ENCODE assay signal across 8 cellular contexts in the genomic region with DNA sequence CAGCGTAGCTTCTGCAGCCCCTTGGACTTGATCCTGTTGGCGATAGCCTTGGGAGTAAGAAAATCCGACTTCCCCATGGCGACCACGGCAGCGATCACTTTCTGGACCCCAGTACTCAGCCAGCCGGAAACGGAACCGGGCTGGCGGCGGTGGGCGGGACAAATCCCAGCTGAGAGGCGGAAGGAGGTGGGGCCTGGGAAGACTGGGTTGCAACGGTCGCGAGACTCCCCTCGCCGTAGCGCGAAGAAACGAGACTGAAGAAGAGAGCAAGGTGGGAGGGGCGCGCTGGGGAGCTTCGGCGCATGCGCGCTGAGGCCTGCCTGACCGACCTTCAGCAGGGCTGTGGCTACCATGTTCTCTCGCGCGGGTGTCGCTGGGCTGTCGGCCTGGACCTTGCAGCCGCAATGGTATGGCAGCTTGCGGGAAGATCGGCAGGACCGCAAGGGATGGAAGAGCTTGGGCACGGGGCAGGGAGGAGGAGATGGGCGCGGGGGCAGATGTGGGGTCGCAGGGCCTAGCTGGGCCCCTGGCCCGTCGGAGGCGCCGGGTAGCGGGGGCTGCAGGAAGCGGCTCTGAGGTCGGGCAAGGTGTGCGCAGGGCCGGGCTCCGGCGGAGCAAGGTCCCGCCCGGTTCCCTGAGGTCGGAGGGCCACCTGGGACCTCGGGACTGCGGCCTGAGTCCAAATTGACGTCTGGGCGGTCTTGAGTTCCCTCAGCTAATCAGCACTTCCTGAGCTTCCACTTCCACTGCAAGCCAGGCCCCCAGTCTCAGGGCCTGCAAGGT. TPM values are rescaled to one million over a fixed set of nuclear protein-coding genes. Genes with fewer than 3 reads are reported as not detected.
DNase-seq lines count a peak whose midpoint lies in the region; ATAC-seq and TF ChIP-seq lines count a peak whose summit lies in the region.

A gene (plus strand): TSS at position 321 of the 783 bp plus-strand sequence. CDS start 31 bp downstream, at position 352.
A gene with protein sequence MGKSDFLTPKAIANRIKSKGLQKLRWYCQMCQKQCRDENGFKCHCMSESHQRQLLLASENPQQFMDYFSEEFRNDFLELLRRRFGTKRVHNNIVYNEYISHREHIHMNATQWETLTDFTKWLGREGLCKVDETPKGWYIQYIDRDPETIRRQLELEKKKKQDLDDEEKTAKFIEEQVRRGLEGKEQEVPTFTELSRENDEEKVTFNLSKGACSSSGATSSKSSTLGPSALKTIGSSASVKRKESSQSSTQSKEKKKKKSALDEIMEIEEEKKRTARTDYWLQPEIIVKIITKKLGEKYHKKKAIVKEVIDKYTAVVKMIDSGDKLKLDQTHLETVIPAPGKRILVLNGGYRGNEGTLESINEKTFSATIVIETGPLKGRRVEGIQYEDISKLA (minus strand): TSS at position 137 of the 783 bp plus-strand sequence. CDS start 60 bp downstream, at position 77.

- peak within 1 kb of the TSS; percentile 77 for H3K27ac Mint-ChIP-seq in WTC11

- ATAC-seq in GM18909 (IDR thresholded peaks at IDR 0.05; ENCODE audit: poor library complexity, unreplicated experiment) (peak; percentile 97), HG03159 (IDR thresholded peaks at IDR 0.05; ENCODE audit: unreplicated experiment) (peak; percentile 93), WTC11 (peak; percentile 97)

- POLR2A ChIA-PET in WTC11 (lab: Charles Lee) = interaction anchor here (0.5 to 1.7 kb wide), 6 partner anchors 10 to 232 kb away, joined by 3 to 15 read pairs (median 3); a partner anchor contains a TSS

- no peaks in the 10 kb centered on the region for H3K9me3 Mint-ChIP-seq in WTC11

- TF ChIP-seq CTCF in WTC11 (IDR thresholded peaks at IDR 0.05) = no peak

- H3K4me1 Mint-ChIP-seq in WTC11 = peaks cover 22% of the 10 kb centered on the region

- H3K4me3 Mint-ChIP-seq in WTC11 = no peak within 1 kb of the TSS

- DNase-seq in AG08396 (ENCODE audit: low spot score) = peak; percentile 99
- peak; percentile 92 for DNase-seq in NCI-H2227 treated with DMSO at 0.1 percent for 48 hours (lab: John Stamatoyannopoulos, UW)
- peak; percentile 98 for DNase-seq in WTC11 (ENCODE audit: low spot score)
- peak; percentile 96 for DNase-seq in central memory CD4-positive, alpha-beta T cell
- DNase-seq in iris pigment epithelial cell (ENCODE audit: low read depth) = peak; percentile 95
- peak; percentile 96 for DNase-seq in stimulated activated CD4-positive, alpha-beta T cell treated with anti-CD3 and anti-CD28 coated beads, Interleukin-12 subunit alpha, Interleukin-12 subunit beta, amount 100 ng/mL, for 4 hours

- peaks cover 7% of the 10 kb centered on the region for H3K36me3 Mint-ChIP-seq in WTC11

- CTCF ChIA-PET in WTC11 (lab: Charles Lee) = interaction anchor here (0.5 to 1.5 kb wide), 5 partner anchors 30 to 262 kb away, joined by 3 to 9 read pairs (median 4); a partner anchor contains a TSS

- H3K27me3 Mint-ChIP-seq in WTC11 (ENCODE audit: low read depth) = no peaks in the 10 kb centered on the region

TF ChIP-seq in WTC11, 78 proteins besides CTCF, POLR2A, EP300 and RAD21 (continues in another document):
- no peak for TF ChIP-seq HMGA2 (CRISPR knock-in tag; IDR thresholded peaks at IDR 0.05)
- peak; percentile 81; the same call in 1 of the 2 replicates for TF ChIP-seq NFE2L1 (CRISPR knock-in tag; IDR thresholded peaks at IDR 0.05)
- no peak for TF ChIP-seq JAZF1 (CRISPR knock-in tag; IDR thresholded peaks at IDR 0.05)
- TF ChIP-seq, protein P1, sequence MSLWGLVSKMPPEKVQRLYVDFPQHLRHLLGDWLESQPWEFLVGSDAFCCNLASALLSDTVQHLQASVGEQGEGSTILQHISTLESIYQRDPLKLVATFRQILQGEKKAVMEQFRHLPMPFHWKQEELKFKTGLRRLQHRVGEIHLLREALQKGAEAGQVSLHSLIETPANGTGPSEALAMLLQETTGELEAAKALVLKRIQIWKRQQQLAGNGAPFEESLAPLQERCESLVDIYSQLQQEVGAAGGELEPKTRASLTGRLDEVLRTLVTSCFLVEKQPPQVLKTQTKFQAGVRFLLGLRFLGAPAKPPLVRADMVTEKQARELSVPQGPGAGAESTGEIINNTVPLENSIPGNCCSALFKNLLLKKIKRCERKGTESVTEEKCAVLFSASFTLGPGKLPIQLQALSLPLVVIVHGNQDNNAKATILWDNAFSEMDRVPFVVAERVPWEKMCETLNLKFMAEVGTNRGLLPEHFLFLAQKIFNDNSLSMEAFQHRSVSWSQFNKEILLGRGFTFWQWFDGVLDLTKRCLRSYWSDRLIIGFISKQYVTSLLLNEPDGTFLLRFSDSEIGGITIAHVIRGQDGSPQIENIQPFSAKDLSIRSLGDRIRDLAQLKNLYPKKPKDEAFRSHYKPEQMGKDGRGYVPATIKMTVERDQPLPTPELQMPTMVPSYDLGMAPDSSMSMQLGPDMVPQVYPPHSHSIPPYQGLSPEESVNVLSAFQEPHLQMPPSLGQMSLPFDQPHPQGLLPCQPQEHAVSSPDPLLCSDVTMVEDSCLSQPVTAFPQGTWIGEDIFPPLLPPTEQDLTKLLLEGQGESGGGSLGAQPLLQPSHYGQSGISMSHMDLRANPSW (CRISPR knock-in tag; conservative IDR thresholded peaks at IDR 0.05; ENCODE audit: low read depth) = no peak
- peak; percentile 41; the same call in 1 of the 2 replicates for TF ChIP-seq ZNF219 (CRISPR knock-in tag; IDR thresholded peaks at IDR 0.05; ENCODE audit: borderline replicate concordance)
- TF ChIP-seq, protein P2, sequence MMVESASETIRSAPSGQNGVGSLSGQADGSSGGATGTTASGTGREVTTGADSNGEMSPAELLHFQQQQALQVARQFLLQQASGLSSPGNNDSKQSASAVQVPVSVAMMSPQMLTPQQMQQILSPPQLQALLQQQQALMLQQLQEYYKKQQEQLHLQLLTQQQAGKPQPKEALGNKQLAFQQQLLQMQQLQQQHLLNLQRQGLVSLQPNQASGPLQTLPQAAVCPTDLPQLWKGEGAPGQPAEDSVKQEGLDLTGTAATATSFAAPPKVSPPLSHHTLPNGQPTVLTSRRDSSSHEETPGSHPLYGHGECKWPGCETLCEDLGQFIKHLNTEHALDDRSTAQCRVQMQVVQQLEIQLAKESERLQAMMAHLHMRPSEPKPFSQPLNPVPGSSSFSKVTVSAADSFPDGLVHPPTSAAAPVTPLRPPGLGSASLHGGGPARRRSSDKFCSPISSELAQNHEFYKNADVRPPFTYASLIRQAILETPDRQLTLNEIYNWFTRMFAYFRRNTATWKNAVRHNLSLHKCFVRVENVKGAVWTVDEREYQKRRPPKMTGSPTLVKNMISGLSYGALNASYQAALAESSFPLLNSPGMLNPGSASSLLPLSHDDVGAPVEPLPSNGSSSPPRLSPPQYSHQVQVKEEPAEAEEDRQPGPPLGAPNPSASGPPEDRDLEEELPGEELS (CRISPR knock-in tag; IDR thresholded peaks at IDR 0.05) = 0 out of 2 replicates have a peak, but pooled peaks have one; percentile 48
- peak; percentile 50; the same call in 1 of the 2 replicates for TF ChIP-seq FOXK1 (CRISPR knock-in tag; IDR thresholded peaks at IDR 0.05)
- TF ChIP-seq TP53 (CRISPR knock-in tag; IDR thresholded peaks at IDR 0.05) = peak; percentile 75; the same call in 1 of the 2 replicates
- TF ChIP-seq CBFB (CRISPR knock-in tag; IDR thresholded peaks at IDR 0.05; ENCODE audit: low read depth) = peak; percentile 51; the same call in 1 of the 2 replicates
- TF ChIP-seq ZNF317 (CRISPR knock-in tag; IDR thresholded peaks at IDR 0.05; ENCODE audit: borderline replicate concordance, low read depth) = no peak
- TF ChIP-seq ETV6 (CRISPR knock-in tag; IDR thresholded peaks at IDR 0.05) = peak; percentile 65; the same call in 1 of the 2 replicates
- TF ChIP-seq, protein P3, sequence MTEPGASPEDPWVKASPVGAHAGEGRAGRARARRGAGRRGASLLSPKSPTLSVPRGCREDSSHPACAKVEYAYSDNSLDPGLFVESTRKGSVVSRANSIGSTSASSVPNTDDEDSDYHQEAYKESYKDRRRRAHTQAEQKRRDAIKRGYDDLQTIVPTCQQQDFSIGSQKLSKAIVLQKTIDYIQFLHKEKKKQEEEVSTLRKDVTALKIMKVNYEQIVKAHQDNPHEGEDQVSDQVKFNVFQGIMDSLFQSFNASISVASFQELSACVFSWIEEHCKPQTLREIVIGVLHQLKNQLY (CRISPR knock-in tag; IDR thresholded peaks at IDR 0.05) = no peak
- TF ChIP-seq, protein P4, sequence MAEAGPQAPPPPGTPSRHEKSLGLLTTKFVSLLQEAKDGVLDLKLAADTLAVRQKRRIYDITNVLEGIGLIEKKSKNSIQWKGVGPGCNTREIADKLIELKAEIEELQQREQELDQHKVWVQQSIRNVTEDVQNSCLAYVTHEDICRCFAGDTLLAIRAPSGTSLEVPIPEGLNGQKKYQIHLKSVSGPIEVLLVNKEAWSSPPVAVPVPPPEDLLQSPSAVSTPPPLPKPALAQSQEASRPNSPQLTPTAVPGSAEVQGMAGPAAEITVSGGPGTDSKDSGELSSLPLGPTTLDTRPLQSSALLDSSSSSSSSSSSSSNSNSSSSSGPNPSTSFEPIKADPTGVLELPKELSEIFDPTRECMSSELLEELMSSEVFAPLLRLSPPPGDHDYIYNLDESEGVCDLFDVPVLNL (CRISPR knock-in tag; IDR thresholded peaks at IDR 0.05; ENCODE audit: borderline replicate concordance, low read depth) = peak; percentile 63; the same call in 1 of the 2 replicates
- peak; percentile 77; the same call in 1 of the 2 replicates for TF ChIP-seq TCF7 (CRISPR knock-in tag; IDR thresholded peaks at IDR 0.05; ENCODE audit: low read depth)
- TF ChIP-seq, protein P5, sequence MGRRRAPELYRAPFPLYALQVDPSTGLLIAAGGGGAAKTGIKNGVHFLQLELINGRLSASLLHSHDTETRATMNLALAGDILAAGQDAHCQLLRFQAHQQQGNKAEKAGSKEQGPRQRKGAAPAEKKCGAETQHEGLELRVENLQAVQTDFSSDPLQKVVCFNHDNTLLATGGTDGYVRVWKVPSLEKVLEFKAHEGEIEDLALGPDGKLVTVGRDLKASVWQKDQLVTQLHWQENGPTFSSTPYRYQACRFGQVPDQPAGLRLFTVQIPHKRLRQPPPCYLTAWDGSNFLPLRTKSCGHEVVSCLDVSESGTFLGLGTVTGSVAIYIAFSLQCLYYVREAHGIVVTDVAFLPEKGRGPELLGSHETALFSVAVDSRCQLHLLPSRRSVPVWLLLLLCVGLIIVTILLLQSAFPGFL (CRISPR knock-in tag; IDR thresholded peaks at IDR 0.05; ENCODE audit: borderline replicate concordance) = no peak

RNA-seq across cellular contexts. Expression of the first gene that starts in this region (rescaled TPM):
- 262 to 288 TPM (median 270 TPM) in 3 replicates for total RNA-seq in WTC11 (2021)

RNA-seq across cellular contexts. Expression of the second gene that starts in this region (rescaled TPM):
- 13.1 to 17.9 TPM (median 13.5 TPM) in 3 replicates for total RNA-seq in WTC11 (2021)

Comparison
In these comparisons a context has a peak if more than half of its experiments do, and no peak if none do; other contexts are left out.
1. Peak in every context shown above with its lines: DNase-seq and ATAC-seq.